8 cellular contexts compared by ENCODE assay signal in genomic region chr15:29103825-29104565, GRCh38.
DNase-seq lines count a peak whose midpoint lies in the region; ATAC-seq and TF ChIP-seq lines count a peak whose summit lies in the region.

No MANE protein-coding gene starts in this region.

- WGBS in liver: 34% methylated on average over 47 of the region's 47 CpGs

- H3K4me1 ChIP-seq in colonic mucosa (no peaks in the 10 kb centered on the region), liver (ENCODE audit: control insufficient read depth in 4 of 4, insufficient read depth in 4 of 4, low read length in 3 of 4) (no peaks in the 10 kb centered on the region)

- H3K27ac ChIP-seq in colonic mucosa (no peak overlapping the region), liver (ENCODE audit: low read depth in 1 of 2, low read length in 2 of 2) (no peak overlapping the region)

- TF ChIP-seq CTCF in colonic mucosa (IDR thresholded peaks at IDR 0.05): peak; percentile 68
- TF ChIP-seq CTCF in liver (IDR thresholded peaks at IDR 0.05; ENCODE audit: low read depth, low read length, missing input control): peak; percentile 46

- TF ChIP-seq RAD21 in liver (IDR thresholded peaks at IDR 0.05): peak in 1 of 2 donors; percentile 54

- H3K36me3 ChIP-seq in colonic mucosa (no peaks in the 10 kb centered on the region), liver (ENCODE audit: control insufficient read depth in 4 of 4, insufficient read depth in 3 of 4, low read depth in 1 of 4, low read length in 3 of 4) (no peaks in the 10 kb centered on the region)

- H3K27me3 ChIP-seq in colonic mucosa (no peaks in the 10 kb centered on the region), liver (ENCODE audit: control insufficient read depth in 4 of 4, insufficient read depth in 4 of 4, low read length in 3 of 4) (no peaks in the 10 kb centered on the region)

- ATAC-seq in HG02852 (IDR thresholded peaks at IDR 0.05; ENCODE audit: unreplicated experiment) (no peak), GM21447 (IDR thresholded peaks at IDR 0.05; ENCODE audit: unreplicated experiment) (no peak)

- H3K4me3 ChIP-seq in colonic mucosa: no peak overlapping the region
- peak overlapping the region in 1 of 3 donors; percentile 10 for H3K4me3 ChIP-seq in liver (ENCODE audit: low read depth in 1 of 3, low read length in 3 of 3)

- H3K9ac ChIP-seq in colonic mucosa (ENCODE audit: low read depth in 2 of 2, low read length in 2 of 2): peak overlapping the region in 1 of 2 donors; percentile 24
- no peak overlapping the region for H3K9ac ChIP-seq in liver (ENCODE audit: low read depth in 1 of 2, low read length in 2 of 2)

- intact Hi-C loops in colonic mucosa (cut with DNase I): no loop called here

- H3K9me3 ChIP-seq in colonic mucosa (no peaks in the 10 kb centered on the region), liver (ENCODE audit: control insufficient read depth in 4 of 4, low read length in 3 of 4) (no peaks in the 10 kb centered on the region)

- DNase-seq in GM03348 (ENCODE audit: low spot score) (peak; percentile 95), HT-29 (ENCODE audit: low spot score) (peak; percentile 57), colonic mucosa (peak; percentile 58)
- peak; percentile 76 for DNase-seq in activated CD4-positive, alpha-beta T cell treated with anti-CD3 and anti-CD28 coated beads for 48 hours
- peak in 2 of 3 experiments; percentile 14 to 29 for DNase-seq in stimulated activated CD4-positive, alpha-beta T cell treated with anti-CD3 and anti-CD28 coated beads, TNF-alpha, amount 100 ng/mL, for 4 hours (ENCODE audit: low read depth in 3 of 3)

TF ChIP-seq in liver, 16 proteins besides CTCF, POLR2A, EP300 and RAD21:
- no peak for TF ChIP-seq FOXA1 (IDR thresholded peaks at IDR 0.05)
- TF ChIP-seq MAX (IDR thresholded peaks at IDR 0.05): no peak
- TF ChIP-seq RXRA (IDR thresholded peaks at IDR 0.05): no peak
- TF ChIP-seq ATF3 (IDR thresholded peaks at IDR 0.05): no peak
- no peak for TF ChIP-seq REST (IDR thresholded peaks at IDR 0.05)
- TF ChIP-seq HNF4G (IDR thresholded peaks at IDR 0.05): no peak
- TF ChIP-seq FOXA2 (IDR thresholded peaks at IDR 0.05): no peak
- TF ChIP-seq HNF4A (conservative IDR thresholded peaks at IDR 0.05): no peak
- TF ChIP-seq SP1 (IDR thresholded peaks at IDR 0.05): no peak
- no peak for TF ChIP-seq NR2F2 (IDR thresholded peaks at IDR 0.05)
- TF ChIP-seq TAF1 (conservative IDR thresholded peaks at IDR 0.05): no peak
- TF ChIP-seq GABPA (IDR thresholded peaks at IDR 0.05 in 1 of 2, conservative IDR thresholded peaks at IDR 0.05 in 1 of 2): no peak
- TF ChIP-seq ZBTB33 (IDR thresholded peaks at IDR 0.05): no peak
- TF ChIP-seq YY1 (IDR thresholded peaks at IDR 0.05): no peak
- no peak for TF ChIP-seq EGR1 (IDR thresholded peaks at IDR 0.05; ENCODE audit: low read depth in 2 of 2)
- TF ChIP-seq JUND (IDR thresholded peaks at IDR 0.05): no peak

Comparison
In these comparisons a context has a peak if more than half of its experiments do, and no peak if none do; other contexts are left out.
1. DNase-seq: peak in every context shown above with its lines; median percentile 95 in GM03348; 76 in activated CD4-positive, alpha-beta T cell treated with anti-CD3 and anti-CD28 coated beads for 48 hours; 58 in colonic mucosa; 57 in HT-29; 22 in stimulated activated CD4-positive, alpha-beta T cell treated with anti-CD3 and anti-CD28 coated beads, TNF-alpha, amount 100 ng/mL, for 4 hours.